In the genomic region with DNA sequence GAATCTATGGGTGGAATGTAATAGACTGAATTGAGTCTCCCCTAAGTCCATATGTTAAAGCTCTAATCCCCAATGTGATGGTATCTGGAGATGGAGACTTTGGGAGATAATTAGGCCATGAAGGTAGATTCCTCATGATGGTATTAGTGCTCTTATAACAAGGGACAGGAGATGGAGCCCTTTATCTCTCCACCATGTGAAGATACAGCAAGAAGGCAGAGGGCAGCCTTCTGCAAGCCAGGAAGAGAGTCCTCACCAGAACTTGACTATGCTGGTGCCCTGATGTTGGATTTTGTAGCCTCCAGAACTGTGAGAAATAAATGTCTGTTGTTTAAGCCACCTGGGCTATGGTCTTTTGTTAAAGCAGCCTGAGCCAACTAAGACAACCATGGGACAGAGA, we compare ENCODE assay signal across 23 cellular contexts.
DNase-seq lines count a peak whose midpoint lies in the region; ATAC-seq, FAIRE-seq and TF ChIP-seq lines count a peak whose summit lies in the region.
"Had no signal": no experiment of that assay in that cellular context is flagged by ENCODE, and none has a peak within 500 bp of the region (broad histone marks: within the 10 kb centered on the region; RNA-seq: fewer than 3 reads in every experiment).

No MANE protein-coding gene starts in this region.

- H3K79me2 ChIP-seq in DND-41 (ENCODE audit: insufficient read depth, low read length) (no peaks in the 10 kb centered on the region), OCI-LY3 (ENCODE audit: low read length) (no peaks in the 10 kb centered on the region), GM12878 (ENCODE audit: control insufficient read depth, insufficient read depth, low read length) (no peaks in the 10 kb centered on the region)

- no peaks in the 10 kb centered on the region for H4K20me1 ChIP-seq in DND-41 (ENCODE audit: insufficient read depth, low read length)
- no peaks in the 10 kb centered on the region for H4K20me1 ChIP-seq in OCI-LY3 (ENCODE audit: insufficient read depth, low read length)
- no peaks in the 10 kb centered on the region for H4K20me1 ChIP-seq in GM12878 (ENCODE audit: control insufficient read depth, insufficient read depth)

- TF ChIP-seq EP300 in GM12878 (IDR thresholded peaks at IDR 0.05; ENCODE audit: borderline replicate concordance in 1 of 2, control insufficient read depth in 1 of 2, low read depth in 2 of 2, low read length in 2 of 2) (no peak), upper lobe of left lung (IDR thresholded peaks at IDR 0.05) (no peak)

- peak; percentile 35 for TF ChIP-seq CTCF in DND-41 (IDR thresholded peaks at IDR 0.05; ENCODE audit: borderline replicate concordance, extremely low read depth, low read length, poor library complexity, severe bottlenecking)
- TF ChIP-seq CTCF in HEK293 (tag by site-specific recombination; IDR thresholded peaks at IDR 0.05) = peak; percentile 19; the same call in 1 of the 2 replicates
- TF ChIP-seq CTCF in OCI-LY3 (IDR thresholded peaks at IDR 0.05; ENCODE audit: low read depth, low read length) = 0 out of 2 replicates have a peak, but pooled peaks have one; percentile 11
- peak in 1 of 3 experiments; percentile 18; a peak in 2 of 6 replicates for TF ChIP-seq CTCF in GM12878 (IDR thresholded peaks at IDR 0.05 in 2 of 3, conservative IDR thresholded peaks at IDR 0.05 in 1 of 3; ENCODE audit: control insufficient read depth in 2 of 3, extremely low read depth in 1 of 3, insufficient read depth in 1 of 3, low read depth in 3 of 3, low read length in 3 of 3)
- TF ChIP-seq CTCF in upper lobe of left lung (IDR thresholded peaks at IDR 0.05) = peak in 1 of 6 experiments; percentile 5

- CTCF ChIA-PET in HEK293 (lab: Yijun Ruan, JAX) (interaction anchor here (0.7 kb wide), 1 partner anchor 25 kb away, joined by 4 read pairs; no protein-coding TSS in a partner anchor), GM12878 (lab: Yijun Ruan, JAX) (no interaction called here)

- H3K4me1 ChIP-seq in DND-41 (ENCODE audit: insufficient read depth, low read length) = no peaks in the 10 kb centered on the region
- H3K4me1 ChIP-seq in HEK293 (ENCODE audit: control insufficient read depth, insufficient read depth, low read length) = no peaks in the 10 kb centered on the region
- no peaks in the 10 kb centered on the region for H3K4me1 ChIP-seq in OCI-LY3 (ENCODE audit: low read length)
- no peaks in the 10 kb centered on the region for H3K4me1 ChIP-seq in GM12878 (ENCODE audit: control insufficient read depth, insufficient read depth, low read length)
- no peaks in the 10 kb centered on the region for H3K4me1 ChIP-seq in upper lobe of left lung
- H3K4me1 ChIP-seq: prostate gland, vagina had no signal

- intact Hi-C loops in GM12878 (cut with micrococcal nuclease; ENCODE audit: unreplicated experiment) = no loop called here

- FAIRE-seq in GM12878 (lab: Jason Lieb, UNC) = no peak
- FAIRE-seq: bronchial epithelial cell, D721Med, G401.6 had no signal

- in situ Hi-C loops in GM12878 (cut with MboI) = loop anchor here (25.0 kb wide), 2 partner anchors 122 to 247 kb away; no protein-coding TSS in a partner anchor

- DNase-seq in DND-41 = no peak
- no peak for DNase-seq in GM12878 (ENCODE audit: low read depth, low spot score)
- DNase-seq in NK-92 (lab: John Stamatoyannopoulos, UW; ENCODE audit: unreplicated experiment) = no peak
- no peak for DNase-seq in iPS-NIHi7 (ENCODE audit: extremely low spot score)
- DNase-seq in upper lobe of left lung = no peak
- DNase-seq: activated naive CD4-positive, alpha-beta T cell; activated T-cell treated with anti-CD3 and anti-CD28 coated beads, Interleukin-2, amount 50 U/mL, for 24 hours; amniotic stem cell; kidney glomerular epithelial cell; mammary epithelial cell; NCI-H1436; NCI-H2171; SIG-M5; substantia nigra had no signal

- no peak overlapping the region for H3K27ac ChIP-seq in DND-41 (ENCODE audit: low read length)
- H3K27ac ChIP-seq in HEK293 (ENCODE audit: extremely low read depth, low read depth, low read length) = no peak overlapping the region
- no peak overlapping the region for H3K27ac ChIP-seq in OCI-LY3 (ENCODE audit: low read length)
- no peak overlapping the region for H3K27ac ChIP-seq in GM12878 (ENCODE audit: control insufficient read depth, insufficient read depth)
- H3K27ac ChIP-seq in upper lobe of left lung = no peak overlapping the region
- H3K27ac ChIP-seq: KMS-11, neutrophil, prostate gland, vagina had no signal

- no peak overlapping the region for H3K4me2 ChIP-seq in DND-41 (ENCODE audit: insufficient read depth, low read length)
- no peak overlapping the region for H3K4me2 ChIP-seq in OCI-LY3 (ENCODE audit: low read length)
- no peak overlapping the region for H3K4me2 ChIP-seq in GM12878 (ENCODE audit: control insufficient read depth, insufficient read depth)
- H3K4me2 ChIP-seq: KMS-11 had no signal

- no peaks in the 10 kb centered on the region for H3K9me3 ChIP-seq in DND-41 (ENCODE audit: insufficient read depth, low read length, severe bottlenecking)
- H3K9me3 ChIP-seq in HEK293 (ENCODE audit: control insufficient read depth, insufficient read depth, low read depth, low read length) = no peaks in the 10 kb centered on the region
- no peaks in the 10 kb centered on the region for H3K9me3 ChIP-seq in OCI-LY3 (ENCODE audit: insufficient read depth, low read length)
- H3K9me3 ChIP-seq in GM12878 (replicated peaks; ENCODE audit: control insufficient read depth, insufficient read depth, low read length) = no peaks in the 10 kb centered on the region; the same call in 2 of the 3 replicates
- H3K9me3 ChIP-seq in upper lobe of left lung = no peaks in the 10 kb centered on the region
- H3K9me3 ChIP-seq: neutrophil, prostate gland, vagina had no signal

- H3K36me3 ChIP-seq in DND-41 (ENCODE audit: insufficient read depth, low read length) = no peaks in the 10 kb centered on the region
- peaks cover 0 to 8% of the 10 kb centered on the region in 2 experiments; a peak in 1 of 3 replicates for H3K36me3 ChIP-seq in HEK293 (ENCODE audit: control insufficient read depth in 2 of 2, insufficient read depth in 1 of 2, low read length in 2 of 2)
- H3K36me3 ChIP-seq in OCI-LY3 (replicated peaks; ENCODE audit: low read depth, low read length) = no peaks in the 10 kb centered on the region
- no peaks in the 10 kb centered on the region for H3K36me3 ChIP-seq in GM12878 (ENCODE audit: control insufficient read depth in 2 of 2, insufficient read depth in 2 of 2, low read length in 1 of 2)
- no peaks in the 10 kb centered on the region for H3K36me3 ChIP-seq in upper lobe of left lung
- H3K36me3 ChIP-seq: neutrophil, prostate gland, vagina had no signal

- ATAC-seq in DND-41 (ENCODE audit: insufficient read depth, low read depth) = no peak
- ATAC-seq in GM12878 = no peak
- no peak for ATAC-seq in upper lobe of left lung (ENCODE audit: low FRiP score in 2 of 2)

- H3K4me3 ChIP-seq in DND-41 (ENCODE audit: low read depth in 1 of 2, low read length in 2 of 2) (no peak overlapping the region), HEK293 (ENCODE audit: low read depth, low read length) (no peak overlapping the region), OCI-LY3 (ENCODE audit: low read length) (no peak overlapping the region), GM12878 (no peak overlapping the region), upper lobe of left lung (no peak overlapping the region)
- H3K4me3 ChIP-seq: prostate gland, vagina had no signal

- POLR2A ChIA-PET in HEK293 (lab: Yijun Ruan, JAX) = no interaction called here
- POLR2A ChIA-PET in GM12878 (lab: Charles Lee) = no interaction called here

- TF ChIP-seq RAD21 in GM12878 (IDR thresholded peaks at IDR 0.05; ENCODE audit: insufficient read depth, low read depth, low read length) = peak; percentile 26; the same call in 1 of the 2 replicates

- H3K9ac ChIP-seq in DND-41 (ENCODE audit: low read depth, low read length) = no peak overlapping the region
- no peak overlapping the region for H3K9ac ChIP-seq in OCI-LY3 (ENCODE audit: low read length)
- H3K9ac ChIP-seq in GM12878 (ENCODE audit: control insufficient read depth, insufficient read depth, low read length) = no peak overlapping the region
- H3K9ac ChIP-seq: KMS-11 had no signal

- BruUV-seq in GM12878 (replicated peaks; lab: Mats Ljungman, UMichigan) = no TSS peak

- H3K27me3 ChIP-seq in DND-41 (ENCODE audit: insufficient read depth, low read length, poor library complexity) (no peaks in the 10 kb centered on the region), OCI-LY3 (ENCODE audit: low read depth, low read length) (no peaks in the 10 kb centered on the region), GM12878 (replicated peaks in 1 of 2; ENCODE audit: control insufficient read depth in 2 of 2, insufficient read depth in 2 of 2, low read length in 1 of 2) (no peaks in the 10 kb centered on the region), upper lobe of left lung (no peaks in the 10 kb centered on the region)
- H3K27me3 ChIP-seq: neutrophil, vagina had no signal

- TF ChIP-seq POLR2A in GM12878 (IDR thresholded peaks at IDR 0.05; ENCODE audit: low read depth, low read length) (no peak), upper lobe of left lung (IDR thresholded peaks at IDR 0.05) (no peak)

- SMC1A ChIA-PET in GM12878 (lab: Charles Lee; ENCODE audit: uncharacterized antibody, unreplicated experiment) = no interaction called here

- H2AFZ ChIP-seq in DND-41 (ENCODE audit: low read depth, low read length) (no peak overlapping the region), OCI-LY3 (ENCODE audit: low read depth, low read length) (no peak overlapping the region), GM12878 (ENCODE audit: control insufficient read depth, low read depth, low read length) (no peak overlapping the region)

- RAD21 ChIA-PET in GM12878 (lab: Charles Lee; ENCODE audit: unreplicated experiment) = no interaction called here

TF ChIP-seq in HEK293, 187 proteins besides CTCF, POLR2A, EP300 and RAD21:
- peak; percentile 19; the same call in 1 of the 2 replicates for TF ChIP-seq ZNF654 (tag by site-specific recombination; IDR thresholded peaks at IDR 0.05; ENCODE audit: low read depth)
- TF ChIP-seq ZNF184 (tag by site-specific recombination; IDR thresholded peaks at IDR 0.05) = no peak

TF ChIP-seq in GM12878, 131 proteins besides CTCF, POLR2A, EP300 and RAD21:
- TF ChIP-seq YBX1 (IDR thresholded peaks at IDR 0.05) (no peak), SREBF1 (IDR thresholded peaks at IDR 0.05; ENCODE audit: low read length) (no peak)
- TF ChIP-seq, protein P1, sequence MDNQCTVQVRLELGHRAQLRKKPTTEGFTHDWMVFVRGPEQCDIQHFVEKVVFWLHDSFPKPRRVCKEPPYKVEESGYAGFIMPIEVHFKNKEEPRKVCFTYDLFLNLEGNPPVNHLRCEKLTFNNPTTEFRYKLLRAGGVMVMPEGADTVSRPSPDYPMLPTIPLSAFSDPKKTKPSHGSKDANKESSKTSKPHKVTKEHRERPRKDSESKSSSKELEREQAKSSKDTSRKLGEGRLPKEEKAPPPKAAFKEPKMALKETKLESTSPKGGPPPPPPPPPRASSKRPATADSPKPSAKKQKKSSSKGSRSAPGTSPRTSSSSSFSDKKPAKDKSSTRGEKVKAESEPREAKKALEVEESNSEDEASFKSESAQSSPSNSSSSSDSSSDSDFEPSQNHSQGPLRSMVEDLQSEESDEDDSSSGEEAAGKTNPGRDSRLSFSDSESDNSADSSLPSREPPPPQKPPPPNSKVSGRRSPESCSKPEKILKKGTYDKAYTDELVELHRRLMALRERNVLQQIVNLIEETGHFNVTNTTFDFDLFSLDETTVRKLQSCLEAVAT (IDR thresholded peaks at IDR 0.05) = no peak
TF ChIP-seq in GM12878: peak in this region for 0.
